In the genomic region with DNA sequence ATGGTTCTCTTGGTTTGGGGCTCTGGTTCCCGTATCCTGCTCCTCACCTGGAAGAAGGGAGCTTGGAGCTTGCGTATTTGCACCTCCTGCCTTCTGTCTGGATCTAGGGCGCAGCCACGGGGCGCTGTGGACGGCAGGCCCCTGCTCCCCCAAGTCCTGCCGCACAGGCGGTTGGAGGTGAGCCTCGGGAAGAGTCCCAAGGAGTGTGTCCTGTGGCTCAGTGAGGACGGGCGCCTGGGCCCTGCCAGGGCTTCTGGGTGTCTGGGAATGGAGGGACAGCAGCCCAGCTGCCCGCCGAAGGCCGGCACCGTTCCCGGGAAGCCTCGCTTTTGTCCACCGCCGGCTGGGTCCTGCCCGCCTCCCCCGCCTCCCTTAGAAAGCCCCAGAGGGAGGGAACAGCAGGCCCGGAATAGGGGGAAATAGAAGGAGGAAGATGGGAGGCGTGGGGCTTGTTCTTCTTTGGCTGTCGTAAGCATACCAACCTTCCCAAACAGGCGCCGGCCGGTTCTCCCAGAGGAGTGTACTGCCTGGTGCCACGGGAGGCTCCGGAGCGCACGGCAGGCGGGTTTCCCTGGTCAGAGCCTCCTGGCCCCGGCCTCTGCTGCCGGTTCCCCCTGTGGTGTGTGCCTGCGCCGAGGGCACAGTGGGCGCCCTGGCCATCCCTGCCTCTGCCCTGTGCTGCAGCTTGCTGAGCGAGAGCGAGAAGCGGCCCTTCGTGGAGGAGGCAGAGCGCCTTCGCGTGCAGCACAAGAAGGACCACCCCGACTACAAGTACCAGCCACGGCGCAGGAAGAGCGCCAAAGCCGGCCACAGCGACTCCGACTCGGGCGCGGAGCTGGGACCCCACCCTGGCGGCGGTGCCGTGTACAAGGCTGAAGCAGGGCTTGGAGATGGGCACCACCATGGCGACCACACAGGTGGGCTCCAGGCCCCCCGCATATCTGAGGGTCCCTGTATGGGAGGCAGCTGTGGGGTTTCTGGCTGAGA, we compare ENCODE assay signal across 1 cellular context.
TF ChIP-seq lines count a peak whose summit lies in the region.

No MANE protein-coding gene starts in this region.

TF ChIP-seq in H1, 55 proteins besides CTCF, POLR2A, EP300 and RAD21:
- TF ChIP-seq KDM5A (IDR thresholded peaks at IDR 0.05; ENCODE audit: low read length) (no peak), TAF7 (optimal IDR thresholded peaks at IDR 0.05; ENCODE audit: borderline replicate concordance, low read depth, low read length) (no peak), CHD1 (IDR thresholded peaks at IDR 0.05; ENCODE audit: low read depth, low read length) (no peak), RFX5 (IDR thresholded peaks at IDR 0.05; ENCODE audit: borderline replicate concordance, low read depth, low read length) (no peak), NANOG (IDR thresholded peaks at IDR 0.05; ENCODE audit: insufficient read depth, low read depth, low read length, poor library complexity, severe bottlenecking) (no peak), SIRT6 (IDR thresholded peaks at IDR 0.05; ENCODE audit: low read length) (no peak), CHD2 (IDR thresholded peaks at IDR 0.05; ENCODE audit: low read length) (no peak)
